Comparison of ENCODE assay signal across 8 cellular contexts in genomic region chr18:9615280-9615797, GRCh38. TPM values are rescaled to one million over a fixed set of nuclear protein-coding genes. Genes with fewer than 3 reads are reported as not detected.
A peak's percentile ranks its signal among the peaks of the same experiment; 100 is the strongest.
DNase-seq lines count a peak whose midpoint lies in the region; ATAC-seq lines count a peak whose summit lies in the region.

No MANE protein-coding gene starts in this region.

- H3K9me3 Mint-ChIP-seq in activated T-helper 1 cell treated with anti-CD3 and anti-CD28 coated beads, Interleukin-12 subunit alpha, Interleukin-12 subunit beta, Interleukin-2, Interleukin-4 antibody, amounts not matched to agents 30 ng/mL and 10 ng/mL and 1 ng/mL, durations not matched to agents 14 hours and 24 hours and 36 hours: no peaks in the 10 kb centered on the region
- H3K9me3 Mint-ChIP-seq in stimulated activated memory B cell treated with anti-CD40 and anti-IgM and Interleukin-4, amounts not matched to agents 10 μg/mL and 1 μg/mL and 100 μg/mL, for 72 hours: no peaks in the 10 kb centered on the region

- H3K4me3 Mint-ChIP-seq in activated T-helper 1 cell treated with anti-CD3 and anti-CD28 coated beads, Interleukin-12 subunit alpha, Interleukin-12 subunit beta, Interleukin-2, Interleukin-4 antibody, amounts not matched to agents 30 ng/mL and 10 ng/mL and 1 ng/mL, durations not matched to agents 14 hours and 24 hours and 36 hours: peak overlapping the region; percentile 80
- peak overlapping the region; percentile 84 for H3K4me3 Mint-ChIP-seq in stimulated activated memory B cell treated with anti-CD40 and anti-IgM and Interleukin-4, amounts not matched to agents 10 μg/mL and 1 μg/mL and 100 μg/mL, for 72 hours

- H3K4me3 ChIP-seq in HUES48 (ENCODE audit: low read depth, low read length) (peak overlapping the region; percentile 65), iPS-18c (ENCODE audit: insufficient read depth, low read depth, low read length) (peak overlapping the region; percentile 70)

- H3K9ac ChIP-seq in HUES48 (ENCODE audit: low read depth, low read length): peak overlapping the region; percentile 72

- H3K4me1 ChIP-seq in HUES48 (ENCODE audit: control insufficient read depth, insufficient read depth, low read length): peaks cover 27% of the 10 kb centered on the region

- H3K27me3 Mint-ChIP-seq in activated T-helper 1 cell treated with anti-CD3 and anti-CD28 coated beads, Interleukin-12 subunit alpha, Interleukin-12 subunit beta, Interleukin-2, Interleukin-4 antibody, amounts not matched to agents 30 ng/mL and 10 ng/mL and 1 ng/mL, durations not matched to agents 14 hours and 24 hours and 36 hours (ENCODE audit: insufficient read depth): peaks cover 5% of the 10 kb centered on the region
- H3K27me3 Mint-ChIP-seq in stimulated activated memory B cell treated with anti-CD40 and anti-IgM and Interleukin-4, amounts not matched to agents 10 μg/mL and 1 μg/mL and 100 μg/mL, for 72 hours: no peaks in the 10 kb centered on the region

- no peak for ATAC-seq in stimulated activated memory B cell treated with anti-CD40 and anti-IgM and Interleukin-4, amounts not matched to agents 10 μg/mL and 1 μg/mL and 100 μg/mL, for 72 hours
- no peak for ATAC-seq in HG02885 (IDR thresholded peaks at IDR 0.05; ENCODE audit: poor library complexity, unreplicated experiment)

- H3K9me3 ChIP-seq in HUES48 (ENCODE audit: control insufficient read depth, insufficient read depth, low read length) (no peaks in the 10 kb centered on the region), iPS-18c (ENCODE audit: control insufficient read depth, insufficient read depth, low read length) (no peaks in the 10 kb centered on the region)

- intact Hi-C loops in activated T-helper 1 cell treated with anti-CD3 and anti-CD28 coated beads, Interleukin-12 subunit alpha, Interleukin-12 subunit beta, Interleukin-2, Interleukin-4 antibody, amounts not matched to agents 30 ng/mL and 10 ng/mL and 1 ng/mL, durations not matched to agents 14 hours and 24 hours and 36 hours (cut with micrococcal nuclease): loop anchor here (5.0 to 10.0 kb wide), 3 partner anchors 911 to 1011 kb away; partner anchors contain the start of genes MTCL1, NAPG and RAB12

- peak overlapping the region; percentile 78 for H3K27ac Mint-ChIP-seq in activated T-helper 1 cell treated with anti-CD3 and anti-CD28 coated beads, Interleukin-12 subunit alpha, Interleukin-12 subunit beta, Interleukin-2, Interleukin-4 antibody, amounts not matched to agents 30 ng/mL and 10 ng/mL and 1 ng/mL, durations not matched to agents 14 hours and 24 hours and 36 hours
- peak overlapping the region; percentile 86 for H3K27ac Mint-ChIP-seq in stimulated activated memory B cell treated with anti-CD40 and anti-IgM and Interleukin-4, amounts not matched to agents 10 μg/mL and 1 μg/mL and 100 μg/mL, for 72 hours

- no peak for DNase-seq in activated T-helper 1 cell treated with anti-CD3 and anti-CD28 coated beads, Interleukin-12 subunit alpha, Interleukin-12 subunit beta, Interleukin-2, Interleukin-4 antibody, amounts not matched to agents 30 ng/mL and 10 ng/mL and 1 ng/mL, durations not matched to agents 14 hours and 24 hours and 36 hours (ENCODE audit: low spot score)
- DNase-seq in AG08396 (ENCODE audit: low spot score): no peak
- no peak for DNase-seq in SKM-1 (lab: John Stamatoyannopoulos, UW; ENCODE audit: unreplicated experiment)
- DNase-seq in HCEC 1CT: no peak

- no peaks in the 10 kb centered on the region for H3K27me3 ChIP-seq in HUES48 (ENCODE audit: control insufficient read depth, insufficient read depth, low read length)

- H3K36me3 Mint-ChIP-seq in activated T-helper 1 cell treated with anti-CD3 and anti-CD28 coated beads, Interleukin-12 subunit alpha, Interleukin-12 subunit beta, Interleukin-2, Interleukin-4 antibody, amounts not matched to agents 30 ng/mL and 10 ng/mL and 1 ng/mL, durations not matched to agents 14 hours and 24 hours and 36 hours (ENCODE audit: low read depth): peaks cover 12% of the 10 kb centered on the region
- H3K36me3 Mint-ChIP-seq in stimulated activated memory B cell treated with anti-CD40 and anti-IgM and Interleukin-4, amounts not matched to agents 10 μg/mL and 1 μg/mL and 100 μg/mL, for 72 hours: peaks cover 15% of the 10 kb centered on the region

- H3K4me1 Mint-ChIP-seq in activated T-helper 1 cell treated with anti-CD3 and anti-CD28 coated beads, Interleukin-12 subunit alpha, Interleukin-12 subunit beta, Interleukin-2, Interleukin-4 antibody, amounts not matched to agents 30 ng/mL and 10 ng/mL and 1 ng/mL, durations not matched to agents 14 hours and 24 hours and 36 hours (ENCODE audit: low read depth): peaks cover 46% of the 10 kb centered on the region
- peaks cover 41% of the 10 kb centered on the region for H3K4me1 Mint-ChIP-seq in stimulated activated memory B cell treated with anti-CD40 and anti-IgM and Interleukin-4, amounts not matched to agents 10 μg/mL and 1 μg/mL and 100 μg/mL, for 72 hours

- H3K36me3 ChIP-seq in HUES48 (ENCODE audit: control insufficient read depth, insufficient read depth, low read length): peaks cover 12% of the 10 kb centered on the region

- peak overlapping the region; percentile 95 for H3K27ac ChIP-seq in HUES48 (ENCODE audit: low read depth, low read length)

RNA-seq across cellular contexts. Expression of gene PPP4R1, which starts 1.0 kb away (rescaled TPM):
- total RNA-seq in activated T-helper 1 cell treated with anti-CD3 and anti-CD28 coated beads, Interleukin-12 subunit alpha, Interleukin-12 subunit beta, Interleukin-2, Interleukin-4 antibody, amounts not matched to agents 30 ng/mL and 10 ng/mL and 1 ng/mL, durations not matched to agents 14 hours and 24 hours and 36 hours: 49.5 and 54.8 TPM in 2 replicates
